In genomic region chr10:132566892-132567291, GRCh38 we compare ENCODE assay signal across 1 cellular context.
TF ChIP-seq lines count a peak whose summit lies in the region.

No MANE protein-coding gene starts in this region.

TF ChIP-seq in WTC11, 78 proteins besides CTCF, POLR2A, EP300 and RAD21 (continued from another document):
- TF ChIP-seq ZNF671 (CRISPR knock-in tag; IDR thresholded peaks at IDR 0.05), result no peak
- TF ChIP-seq CBFB (CRISPR knock-in tag; IDR thresholded peaks at IDR 0.05; ENCODE audit: low read depth), result no peak
- TF ChIP-seq PRDM15 (CRISPR knock-in tag; IDR thresholded peaks at IDR 0.05), result no peak
- TF ChIP-seq NFYB (CRISPR knock-in tag; conservative IDR thresholded peaks at IDR 0.05; ENCODE audit: low read depth), result no peak
- TF ChIP-seq ZNF317 (CRISPR knock-in tag; IDR thresholded peaks at IDR 0.05; ENCODE audit: borderline replicate concordance, low read depth), result no peak
- TF ChIP-seq JAZF1 (CRISPR knock-in tag; IDR thresholded peaks at IDR 0.05), result no peak
- TF ChIP-seq GABPB1 (CRISPR knock-in tag; IDR thresholded peaks at IDR 0.05), result no peak
